ENCODE assay signal across 8 cellular contexts in genomic region chr1:84298688-84299535, GRCh38. TPM values are rescaled to one million over a fixed set of nuclear protein-coding genes. Genes with fewer than 3 reads are reported as not detected.
DNase-seq lines count a peak whose midpoint lies in the region; ATAC-seq lines count a peak whose summit lies in the region.

No MANE protein-coding gene starts in this region.

- H3K4me3 ChIP-seq in trophoblast cell (ENCODE audit: low read depth, low read length) = peak overlapping the region; percentile 92

- peak overlapping the region; percentile 56 for H3K27ac ChIP-seq in trophoblast cell (ENCODE audit: low read depth, low read length)

- H4K12ac ChIP-seq in trophoblast cell (ENCODE audit: low read depth, low read length) = peak overlapping the region; percentile 91

- H4K8ac ChIP-seq in trophoblast cell (ENCODE audit: low read depth, low read length) = peak overlapping the region; percentile 97

- H3K4me1 ChIP-seq in trophoblast cell (ENCODE audit: control insufficient read depth in 1 of 2, insufficient read depth in 2 of 2, low read length in 2 of 2) = peaks cover 5 to 6% of the 10 kb centered on the region in 2 experiments

- H3K27ac Mint-ChIP-seq in activated naive CD8-positive, alpha-beta T cell treated with anti-CD3 and anti-CD28 coated beads, Interleukin-2, amount 10 ng/mL, durations not matched to agents 7 days and 5 days = peak overlapping the region; percentile 89

- peak overlapping the region; percentile 23 for H2BK12ac ChIP-seq in trophoblast cell (ENCODE audit: low read length)

- peaks cover 5% of the 10 kb centered on the region for H3K27me3 Mint-ChIP-seq in activated naive CD8-positive, alpha-beta T cell treated with anti-CD3 and anti-CD28 coated beads, Interleukin-2, amount 10 ng/mL, durations not matched to agents 7 days and 5 days

- H3K4me1 Mint-ChIP-seq in activated naive CD8-positive, alpha-beta T cell treated with anti-CD3 and anti-CD28 coated beads, Interleukin-2, amount 10 ng/mL, durations not matched to agents 7 days and 5 days = peaks cover 37% of the 10 kb centered on the region

- peak overlapping the region; percentile 90 for H2AK5ac ChIP-seq in trophoblast cell (ENCODE audit: low read length)

- H3K27me3 ChIP-seq in trophoblast cell (ENCODE audit: insufficient read depth, low read length) = no peaks in the 10 kb centered on the region

- no peaks in the 10 kb centered on the region for H3K36me3 ChIP-seq in trophoblast cell (ENCODE audit: control insufficient read depth in 1 of 2, insufficient read depth in 2 of 2, low read length in 2 of 2)

- peak overlapping the region; percentile 83 for H2BK5ac ChIP-seq in trophoblast cell (ENCODE audit: low read depth, low read length, poor library complexity)

- ATAC-seq in GM19452 (IDR thresholded peaks at IDR 0.05; ENCODE audit: unreplicated experiment) = peak; percentile 41
- ATAC-seq in HG03469 (IDR thresholded peaks at IDR 0.05; ENCODE audit: unreplicated experiment) = peak; percentile 17
- peak; percentile 43 for ATAC-seq in activated naive CD8-positive, alpha-beta T cell treated with anti-CD3 and anti-CD28 coated beads, Interleukin-2, amount 10 ng/mL, durations not matched to agents 7 days and 5 days (ENCODE audit: low read depth)
- ATAC-seq in left cardiac atrium = peak; percentile 56 to 72

- no CpG with 5 or more reads among the region's 50 CpGs for whole genome bisulfite sequencing in trophoblast cell (ENCODE audit: extremely low coverage, insufficient coverage, insufficient read length)

- H3K9ac ChIP-seq in trophoblast cell (ENCODE audit: low read length) = peak overlapping the region; percentile 90

- intact Hi-C loops in left cardiac atrium (cut with DNase I) = loop anchor here in 1 of 2 donors (2.0 kb wide), 1 partner anchor 134 kb away; no protein-coding TSS in a partner anchor

- H2BK120ac ChIP-seq in trophoblast cell (ENCODE audit: insufficient read depth, low read length, poor library complexity) = peak overlapping the region; percentile 93

- DNase-seq in D341Med (ENCODE audit: low spot score) = peak; percentile 70
- peak; percentile 57 for DNase-seq in RPMI7951 (ENCODE audit: low read depth)
- peak; percentile 59 for DNase-seq in activated naive CD8-positive, alpha-beta T cell treated with anti-CD3 and anti-CD28 coated beads, Interleukin-2, amount 10 ng/mL, durations not matched to agents 7 days and 5 days
- DNase-seq in left cardiac atrium = peak; percentile 42
- peak; percentile 22 to 54 for DNase-seq in trophoblast cell
- DNase-seq in mesenteric fat pad (ENCODE audit: low spot score) = no peak

- POLR2A ChIA-PET in activated naive CD8-positive, alpha-beta T cell treated with anti-CD3 and anti-CD28 coated beads, Interleukin-2, amount 10 ng/mL, durations not matched to agents 7 days and 5 days (lab: Charles Lee) = interaction anchor here (1.0 to 2.1 kb wide), 2 partner anchors 154 to 208 kb away, joined by 5 to 16 read pairs; partner anchors contain the start of genes GNG5, PRKACB and SPATA1

- peak overlapping the region; percentile 85 for H3K4me2 ChIP-seq in trophoblast cell (ENCODE audit: low read length)

- H3K79me2 ChIP-seq in trophoblast cell (ENCODE audit: control insufficient read depth, insufficient read depth, low read length, poor library complexity) = peaks cover 8% of the 10 kb centered on the region

- no peaks in the 10 kb centered on the region for H3K9me3 ChIP-seq in trophoblast cell (ENCODE audit: insufficient read depth, low read depth, low read length)

- H4K91ac ChIP-seq in trophoblast cell (ENCODE audit: low read depth, low read length) = peak overlapping the region; percentile 95

- H3K18ac ChIP-seq in trophoblast cell (ENCODE audit: low read length) = peak overlapping the region; percentile 99

- peak overlapping the region; percentile 98 for H3K14ac ChIP-seq in trophoblast cell (ENCODE audit: low read length)

- peak overlapping the region; percentile 92 for H3K4me3 Mint-ChIP-seq in activated naive CD8-positive, alpha-beta T cell treated with anti-CD3 and anti-CD28 coated beads, Interleukin-2, amount 10 ng/mL, durations not matched to agents 7 days and 5 days

- H3K36me3 Mint-ChIP-seq in activated naive CD8-positive, alpha-beta T cell treated with anti-CD3 and anti-CD28 coated beads, Interleukin-2, amount 10 ng/mL, durations not matched to agents 7 days and 5 days = peaks cover 1% of the 10 kb centered on the region

- H2AFZ ChIP-seq in trophoblast cell (ENCODE audit: insufficient read depth, low read length, poor library complexity) = peak overlapping the region; percentile 100

- H3K4ac ChIP-seq in trophoblast cell (ENCODE audit: low read depth, low read length) = peak overlapping the region; percentile 90

- peaks cover 3% of the 10 kb centered on the region for H3K9me3 Mint-ChIP-seq in activated naive CD8-positive, alpha-beta T cell treated with anti-CD3 and anti-CD28 coated beads, Interleukin-2, amount 10 ng/mL, durations not matched to agents 7 days and 5 days

- H3K23ac ChIP-seq in trophoblast cell (ENCODE audit: low read length) = no peak overlapping the region

- H3K79me1 ChIP-seq in trophoblast cell (ENCODE audit: low read length) = peaks cover 12% of the 10 kb centered on the region

RNA-seq across cellular contexts. Expression of gene SAMD13, which starts 2.6 kb away (rescaled TPM):
- total RNA-seq in RPMI7951 (2014; rRNA removed; shearing (Covaris generic)) = 2.9 and 3.5 TPM in 2 replicates
- total RNA-seq in activated naive CD8-positive, alpha-beta T cell treated with anti-CD3 and anti-CD28 coated beads, Interleukin-2, amount 10 ng/mL, durations not matched to agents 7 days and 5 days = 1 to 10 TPM in 1 of 2 experiments, under 1 TPM in 1; 0.77 to 1.2 TPM
- total RNA-seq in left cardiac atrium = 1 to 10 TPM in 1 of 2 donors, under 1 TPM in 1; 0.50 to 1.1 TPM
- 0.52 and 0.72 TPM in 2 replicates for polyA plus RNA-seq in trophoblast cell (2013)
- 0.61 TPM for total RNA-seq in mesenteric fat pad
